ENCODE assay signal across 1 cellular context in genomic region chrX:71622347-71623104, GRCh38.
TF ChIP-seq lines count a peak whose summit lies in the region.

No MANE protein-coding gene starts in this region.

TF ChIP-seq in HepG2, 621 proteins besides CTCF, POLR2A, EP300 and RAD21 (continued from another document):
- peak; percentile 50; the same call in 1 of the 2 replicates for TF ChIP-seq ZFP91 (CRISPR knock-in tag; IDR thresholded peaks at IDR 0.05; ENCODE audit: borderline replicate concordance)
- no peak for TF ChIP-seq NCOA2 (CRISPR knock-in tag; IDR thresholded peaks at IDR 0.05)
- TF ChIP-seq, protein P1, sequence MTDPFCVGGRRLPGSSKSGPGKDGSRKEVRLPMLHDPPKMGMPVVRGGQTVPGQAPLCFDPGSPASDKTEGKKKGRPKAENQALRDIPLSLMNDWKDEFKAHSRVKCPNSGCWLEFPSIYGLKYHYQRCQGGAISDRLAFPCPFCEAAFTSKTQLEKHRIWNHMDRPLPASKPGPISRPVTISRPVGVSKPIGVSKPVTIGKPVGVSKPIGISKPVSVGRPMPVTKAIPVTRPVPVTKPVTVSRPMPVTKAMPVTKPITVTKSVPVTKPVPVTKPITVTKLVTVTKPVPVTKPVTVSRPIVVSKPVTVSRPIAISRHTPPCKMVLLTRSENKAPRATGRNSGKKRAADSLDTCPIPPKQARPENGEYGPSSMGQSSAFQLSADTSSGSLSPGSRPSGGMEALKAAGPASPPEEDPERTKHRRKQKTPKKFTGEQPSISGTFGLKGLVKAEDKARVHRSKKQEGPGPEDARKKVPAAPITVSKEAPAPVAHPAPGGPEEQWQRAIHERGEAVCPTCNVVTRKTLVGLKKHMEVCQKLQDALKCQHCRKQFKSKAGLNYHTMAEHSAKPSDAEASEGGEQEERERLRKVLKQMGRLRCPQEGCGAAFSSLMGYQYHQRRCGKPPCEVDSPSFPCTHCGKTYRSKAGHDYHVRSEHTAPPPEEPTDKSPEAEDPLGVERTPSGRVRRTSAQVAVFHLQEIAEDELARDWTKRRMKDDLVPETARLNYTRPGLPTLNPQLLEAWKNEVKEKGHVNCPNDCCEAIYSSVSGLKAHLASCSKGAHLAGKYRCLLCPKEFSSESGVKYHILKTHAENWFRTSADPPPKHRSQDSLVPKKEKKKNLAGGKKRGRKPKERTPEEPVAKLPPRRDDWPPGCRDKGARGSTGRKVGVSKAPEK (CRISPR knock-in tag; IDR thresholded peaks at IDR 0.05; ENCODE audit: borderline replicate concordance), result no peak
- peak; percentile 22; the same call in 1 of the 2 replicates for TF ChIP-seq ZNF292 (CRISPR knock-in tag; IDR thresholded peaks at IDR 0.05; ENCODE audit: borderline replicate concordance, low read depth)
- 0 out of 2 replicates have a peak, but pooled peaks have one; percentile 48 for TF ChIP-seq POLR2G (IDR thresholded peaks at IDR 0.05; ENCODE audit: low read depth, low read length)
- TF ChIP-seq FOXJ3 (CRISPR knock-in tag; IDR thresholded peaks at IDR 0.05; ENCODE audit: borderline replicate concordance), result no peak
- peak; percentile 65 for TF ChIP-seq ZNF687 (CRISPR knock-in tag; IDR thresholded peaks at IDR 0.05)
- TF ChIP-seq ZNF460 (CRISPR knock-in tag; IDR thresholded peaks at IDR 0.05; ENCODE audit: borderline replicate concordance), result no peak
- no peak for TF ChIP-seq WIZ (CRISPR knock-in tag; IDR thresholded peaks at IDR 0.05)
- no peak for TF ChIP-seq KMT2B (CRISPR knock-in tag; IDR thresholded peaks at IDR 0.05)
- TF ChIP-seq, protein P2, sequence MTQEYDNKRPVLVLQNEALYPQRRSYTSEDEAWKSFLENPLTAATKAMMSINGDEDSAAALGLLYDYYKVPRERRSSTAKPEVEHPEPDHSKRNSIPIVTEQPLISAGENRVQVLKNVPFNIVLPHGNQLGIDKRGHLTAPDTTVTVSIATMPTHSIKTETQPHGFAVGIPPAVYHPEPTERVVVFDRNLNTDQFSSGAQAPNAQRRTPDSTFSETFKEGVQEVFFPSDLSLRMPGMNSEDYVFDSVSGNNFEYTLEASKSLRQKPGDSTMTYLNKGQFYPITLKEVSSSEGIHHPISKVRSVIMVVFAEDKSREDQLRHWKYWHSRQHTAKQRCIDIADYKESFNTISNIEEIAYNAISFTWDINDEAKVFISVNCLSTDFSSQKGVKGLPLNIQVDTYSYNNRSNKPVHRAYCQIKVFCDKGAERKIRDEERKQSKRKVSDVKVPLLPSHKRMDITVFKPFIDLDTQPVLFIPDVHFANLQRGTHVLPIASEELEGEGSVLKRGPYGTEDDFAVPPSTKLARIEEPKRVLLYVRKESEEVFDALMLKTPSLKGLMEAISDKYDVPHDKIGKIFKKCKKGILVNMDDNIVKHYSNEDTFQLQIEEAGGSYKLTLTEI (CRISPR knock-in tag; conservative IDR thresholded peaks at IDR 0.05), result no peak
- TF ChIP-seq, protein P3, sequence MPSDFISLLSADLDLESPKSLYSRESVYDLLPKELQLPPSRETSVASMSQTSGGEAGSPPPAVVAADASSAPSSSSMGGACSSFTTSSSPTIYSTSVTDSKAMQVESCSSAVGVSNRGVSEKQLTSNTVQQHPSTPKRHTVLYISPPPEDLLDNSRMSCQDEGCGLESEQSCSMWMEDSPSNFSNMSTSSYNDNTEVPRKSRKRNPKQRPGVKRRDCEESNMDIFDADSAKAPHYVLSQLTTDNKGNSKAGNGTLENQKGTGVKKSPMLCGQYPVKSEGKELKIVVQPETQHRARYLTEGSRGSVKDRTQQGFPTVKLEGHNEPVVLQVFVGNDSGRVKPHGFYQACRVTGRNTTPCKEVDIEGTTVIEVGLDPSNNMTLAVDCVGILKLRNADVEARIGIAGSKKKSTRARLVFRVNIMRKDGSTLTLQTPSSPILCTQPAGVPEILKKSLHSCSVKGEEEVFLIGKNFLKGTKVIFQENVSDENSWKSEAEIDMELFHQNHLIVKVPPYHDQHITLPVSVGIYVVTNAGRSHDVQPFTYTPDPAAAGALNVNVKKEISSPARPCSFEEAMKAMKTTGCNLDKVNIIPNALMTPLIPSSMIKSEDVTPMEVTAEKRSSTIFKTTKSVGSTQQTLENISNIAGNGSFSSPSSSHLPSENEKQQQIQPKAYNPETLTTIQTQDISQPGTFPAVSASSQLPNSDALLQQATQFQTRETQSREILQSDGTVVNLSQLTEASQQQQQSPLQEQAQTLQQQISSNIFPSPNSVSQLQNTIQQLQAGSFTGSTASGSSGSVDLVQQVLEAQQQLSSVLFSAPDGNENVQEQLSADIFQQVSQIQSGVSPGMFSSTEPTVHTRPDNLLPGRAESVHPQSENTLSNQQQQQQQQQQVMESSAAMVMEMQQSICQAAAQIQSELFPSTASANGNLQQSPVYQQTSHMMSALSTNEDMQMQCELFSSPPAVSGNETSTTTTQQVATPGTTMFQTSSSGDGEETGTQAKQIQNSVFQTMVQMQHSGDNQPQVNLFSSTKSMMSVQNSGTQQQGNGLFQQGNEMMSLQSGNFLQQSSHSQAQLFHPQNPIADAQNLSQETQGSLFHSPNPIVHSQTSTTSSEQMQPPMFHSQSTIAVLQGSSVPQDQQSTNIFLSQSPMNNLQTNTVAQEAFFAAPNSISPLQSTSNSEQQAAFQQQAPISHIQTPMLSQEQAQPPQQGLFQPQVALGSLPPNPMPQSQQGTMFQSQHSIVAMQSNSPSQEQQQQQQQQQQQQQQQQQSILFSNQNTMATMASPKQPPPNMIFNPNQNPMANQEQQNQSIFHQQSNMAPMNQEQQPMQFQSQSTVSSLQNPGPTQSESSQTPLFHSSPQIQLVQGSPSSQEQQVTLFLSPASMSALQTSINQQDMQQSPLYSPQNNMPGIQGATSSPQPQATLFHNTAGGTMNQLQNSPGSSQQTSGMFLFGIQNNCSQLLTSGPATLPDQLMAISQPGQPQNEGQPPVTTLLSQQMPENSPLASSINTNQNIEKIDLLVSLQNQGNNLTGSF (CRISPR knock-in tag; IDR thresholded peaks at IDR 0.05), result no peak
- 0 out of 2 replicates have a peak, but pooled peaks have one; percentile 27 for TF ChIP-seq TBX2 (CRISPR knock-in tag; IDR thresholded peaks at IDR 0.05; ENCODE audit: borderline replicate concordance)
- no peak for TF ChIP-seq RAD51 (IDR thresholded peaks at IDR 0.05; ENCODE audit: borderline replicate concordance)
- TF ChIP-seq NFE2L1 (CRISPR knock-in tag; IDR thresholded peaks at IDR 0.05; ENCODE audit: borderline replicate concordance), result no peak
- peak; percentile 72 for TF ChIP-seq ZEB1 (IDR thresholded peaks at IDR 0.05; ENCODE audit: insufficient replicate concordance, low read depth)
- no peak for TF ChIP-seq ZNF567 (CRISPR knock-in tag; IDR thresholded peaks at IDR 0.05; ENCODE audit: borderline replicate concordance)
- no peak for TF ChIP-seq KDM2A (CRISPR knock-in tag; IDR thresholded peaks at IDR 0.05; ENCODE audit: borderline replicate concordance, low read depth)
- TF ChIP-seq ZFY (CRISPR knock-in tag; IDR thresholded peaks at IDR 0.05), result peak; percentile 58; the same call in 1 of the 2 replicates
- TF ChIP-seq ZNF317 (CRISPR knock-in tag; IDR thresholded peaks at IDR 0.05), result peak; percentile 86; the same call in 1 of the 2 replicates
- TF ChIP-seq ZFX (CRISPR knock-in tag; IDR thresholded peaks at IDR 0.05; ENCODE audit: low read depth), result peak; percentile 63; the same call in 1 of the 2 replicates
- 0 out of 2 replicates have a peak, but pooled peaks have one; percentile 17 for TF ChIP-seq ETV5 (CRISPR knock-in tag; IDR thresholded peaks at IDR 0.05; ENCODE audit: borderline replicate concordance)
- TF ChIP-seq ZNF564 (CRISPR knock-in tag; IDR thresholded peaks at IDR 0.05), result no peak
- TF ChIP-seq GFI1 (CRISPR knock-in tag; IDR thresholded peaks at IDR 0.05; ENCODE audit: borderline replicate concordance), result 0 out of 2 replicates have a peak, but pooled peaks have one; percentile 30
- TF ChIP-seq HMG20A (CRISPR knock-in tag; IDR thresholded peaks at IDR 0.05; ENCODE audit: borderline replicate concordance), result no peak
- TF ChIP-seq YEATS4 (CRISPR knock-in tag; IDR thresholded peaks at IDR 0.05; ENCODE audit: borderline replicate concordance), result 0 out of 2 replicates have a peak, but pooled peaks have one; percentile 23
- TF ChIP-seq BRD4 (CRISPR knock-in tag; IDR thresholded peaks at IDR 0.05), result no peak
- no peak for TF ChIP-seq ZNF234 (CRISPR knock-in tag; conservative IDR thresholded peaks at IDR 0.05)
- 0 out of 2 replicates have a peak, but pooled peaks have one; percentile 7 for TF ChIP-seq STAG1 (CRISPR knock-in tag; IDR thresholded peaks at IDR 0.05)
